Comparison of ENCODE assay signal across 27 cellular contexts in the genomic region with DNA sequence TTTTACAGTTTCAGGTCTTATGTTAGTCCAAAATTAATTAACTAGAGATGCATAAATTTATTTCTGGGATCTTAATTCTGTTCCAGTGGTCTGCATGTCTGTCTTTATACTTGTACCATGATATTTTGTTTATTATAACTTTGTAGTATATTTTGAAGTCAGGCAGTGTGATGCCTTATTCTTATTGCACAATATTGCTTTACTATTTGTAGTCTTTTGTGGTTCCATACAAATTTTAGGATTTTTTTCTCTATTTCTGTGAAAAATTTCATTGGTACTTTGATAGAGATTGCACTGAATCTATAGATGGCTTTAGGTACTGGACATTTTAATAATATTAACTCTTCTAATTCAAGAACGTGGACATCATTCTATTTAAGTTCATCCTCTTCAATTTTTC.
"Had no signal": no experiment of that assay in that cellular context is flagged by ENCODE, and none has a peak within 500 bp of the region (broad histone marks: within the 10 kb centered on the region; RNA-seq: fewer than 3 reads in every experiment).

No MANE protein-coding gene starts in this region.

- ATAC-seq: stimulated activated effector memory CD8-positive, alpha-beta T cell treated with anti-CD3 and anti-CD28 coated beads, Interleukin-12 subunit alpha, Interleukin-12 subunit beta, amount 100 ng/mL, for 72 hours; stimulated activated memory B cell treated with anti-CD40 and anti-IgM and Interleukin-4, amounts not matched to agents 10 μg/mL and 1 μg/mL and 100 μg/mL, for 72 hours; stimulated activated naive B cell treated with anti-CD40 and anti-IgM and Interleukin-4, amounts not matched to agents 10 μg/mL and 1 μg/mL and 100 μg/mL, for 72 hours; stimulated activated naive CD8-positive, alpha-beta T cell treated with anti-CD3 and anti-CD28 coated beads, Interleukin-15, amount 100 ng/mL, for 72 hours; stimulated activated naive CD8-positive, alpha-beta T cell treated with anti-CD3 and anti-CD28 coated beads, Interleukin-15, Interleukin-2, amounts not matched to agents 100 U/mL and 50 U/mL, for 24 hours; upper lobe of right lung had no signal

- H3K4me1 ChIP-seq: stomach, suprapubic skin, testis, thyroid gland, tibial artery, tibial nerve, transverse colon, upper lobe of left lung, upper lobe of right lung, uterus, vagina had no signal

- FAIRE-seq: urothelium cell line had no signal

- DNase-seq: stimulated activated CD4-positive, alpha-beta T cell treated with anti-CD3 and anti-CD28 coated beads, Interleukin-2, amount 100 ng/mL, for 48 hours; stimulated activated CD4-positive, alpha-beta T cell treated with anti-CD3 and anti-CD28 coated beads, Interleukin-4, amount 100 ng/mL, for 1 hour; stimulated activated CD4-positive, alpha-beta T cell treated with anti-CD3 and anti-CD28 coated beads, Interleukin-4, amount 100 ng/mL, for 24 hours; stimulated activated CD4-positive, alpha-beta T cell treated with anti-CD3 and anti-CD28 coated beads, Interleukin-4, amount 100 ng/mL, for 4 hours; stimulated activated CD8-positive, alpha-beta memory T cell treated with anti-CD3 and anti-CD28 coated beads, Interleukin-4, amount 100 ng/mL, for 48 hours; stimulated activated naive B cell treated with anti-CD40 and anti-IgM and Interleukin-4, amounts not matched to agents 10 μg/mL and 1 μg/mL and 100 μg/mL, for 72 hours; stimulated activated naive CD4-positive, alpha-beta T cell; stimulated activated naive CD4-positive, alpha-beta T cell treated with Interleukin-2 at 50 U/mL for 16 hours; stimulated activated naive CD8-positive, alpha-beta T cell treated with anti-CD3 and anti-CD28 coated beads, Interleukin-15, amount 100 ng/mL, for 72 hours; stimulated activated naive CD8-positive, alpha-beta T cell treated with anti-CD3 and anti-CD28 coated beads, Interleukin-15, Interleukin-2, amounts not matched to agents 100 U/mL and 50 U/mL, for 24 hours; stomach; substantia nigra; testis; thyroid gland; tibial artery; transverse colon; trophoblast cell; upper lobe of left lung; upper lobe of right lung; uterus had no signal

- H3K27me3 ChIP-seq: stomach, suprapubic skin, testis, thyroid gland, tibial artery, tibial nerve, transverse colon, upper lobe of left lung, upper lobe of right lung, uterus, vagina had no signal

- H3K9me3 ChIP-seq: stomach, suprapubic skin, testis, thoracic aorta, thyroid gland, tibial artery, transverse colon, upper lobe of left lung, upper lobe of right lung, uterus, vagina had no signal

- H3K36me3 ChIP-seq: stomach, suprapubic skin, thoracic aorta, thyroid gland, tibial artery, tibial nerve, transverse colon, upper lobe of left lung, upper lobe of right lung, uterus, vagina had no signal

- H3K27ac ChIP-seq: stomach, suprapubic skin, testis, thoracic aorta, thyroid gland, tibial artery, tibial nerve, transverse colon, upper lobe of left lung, upper lobe of right lung, uterus, vagina had no signal

- H3K4me3 ChIP-seq: stomach, suprapubic skin, testis, thoracic aorta, thyroid gland, tibial artery, tibial nerve, transverse colon, upper lobe of left lung, upper lobe of right lung, uterus, vagina had no signal
